In genomic region chr17:59840329-59840907, GRCh38 we compare ENCODE assay signal across 8 cellular contexts. TPM values are rescaled to one million over a fixed set of nuclear protein-coding genes. Genes with fewer than 3 reads are reported as not detected.
A peak's percentile ranks its signal among the peaks of the same experiment; 100 is the strongest.
DNase-seq lines count a peak whose midpoint lies in the region; ATAC-seq, FAIRE-seq and TF ChIP-seq lines count a peak whose summit lies in the region.

No MANE protein-coding gene starts in this region.

- FAIRE-seq in K562 (lab: Jason Lieb, UNC): no peak

- CTCF ChIA-PET in IMR-90 (lab: Yijun Ruan, JAX): interaction anchor here (1.0 kb wide), 1 partner anchor 19 kb away, joined by 3 read pairs; no protein-coding TSS in a partner anchor
- CTCF ChIA-PET in K562 (lab: Yijun Ruan, JAX; ENCODE audit: low intra/inter-chr PET ratio): interaction anchor here (1.1 kb wide), 1 partner anchor 86 kb away, joined by 3 read pairs; no protein-coding TSS in a partner anchor

- H3K9me1 ChIP-seq in IMR-90 (ENCODE audit: insufficient read depth, low read length) (peaks cover under 1% of the 10 kb centered on the region; the same call in 1 of the 2 replicates), K562 (ENCODE audit: control insufficient read depth, insufficient read depth, low read length) (no peaks in the 10 kb centered on the region)

- TF ChIP-seq CTCF in IMR-90 (conservative IDR thresholded peaks at IDR 0.05; ENCODE audit: low read depth, low read length) (no peak), K562 (IDR thresholded peaks at IDR 0.05 in 2 of 3, conservative IDR thresholded peaks at IDR 0.05 in 1 of 3; ENCODE audit: insufficient read depth in 2 of 3, low read depth in 1 of 3, low read length in 3 of 3) (no peak)

- no peak for TF ChIP-seq EP300 in K562 (IDR thresholded peaks at IDR 0.05; ENCODE audit: low read length)

- intact Hi-C loops in IMR-90 (cut with micrococcal nuclease) (loop anchor here (5.0 kb wide), 1 partner anchor 133 kb away; the partner anchor contains the start of genes PTRH2 and VMP1), K562 (cut with micrococcal nuclease) (no loop called here)

- no peak overlapping the region for H2AFZ ChIP-seq in IMR-90 (replicated peaks; ENCODE audit: low read length, poor library complexity)
- no peak overlapping the region for H2AFZ ChIP-seq in K562 (ENCODE audit: low read depth, low read length)

- no CpG with 5 or more reads among the region's 3 CpGs for WGBS in IMR-90 (ENCODE audit: extremely low coverage in 2 of 2, insufficient read length in 1 of 2), 2 experiments
- WGBS in K562 (ENCODE audit: insufficient coverage, low coverage, missing lambda C conversion rate): 0% methylated on average over 3 of the region's 3 CpGs

- H3K27me3 ChIP-seq in BLaER1 (no peaks in the 10 kb centered on the region), IMR-90 (ENCODE audit: control insufficient read depth, insufficient read depth, low read length) (no peaks in the 10 kb centered on the region), K562 (ENCODE audit: control insufficient read depth in 2 of 2, insufficient read depth in 2 of 2, low read length in 2 of 2) (no peaks in the 10 kb centered on the region)

- H4K20me1 ChIP-seq in BLaER1 (no peaks in the 10 kb centered on the region), IMR-90 (ENCODE audit: insufficient read depth, low read length) (peaks cover 41% of the 10 kb centered on the region; the same call in 1 of the 2 replicates), K562 (replicated peaks; ENCODE audit: control insufficient read depth, insufficient read depth, low read length) (peaks cover 10% of the 10 kb centered on the region; the same call in 1 of the 2 replicates)

- H2AK9ac ChIP-seq in IMR-90 (replicated peaks; ENCODE audit: low read depth, low read length, poor library complexity): no peak overlapping the region

- H3K56ac ChIP-seq in IMR-90 (ENCODE audit: extremely low read depth, insufficient read depth, low read length): peak overlapping the region; percentile 100

- peaks cover 2% of the 10 kb centered on the region for H3K36me3 Mint-ChIP-seq in memory B cell

- H4K8ac ChIP-seq in IMR-90 (ENCODE audit: low read depth in 2 of 2, low read length in 2 of 2): peak overlapping the region; percentile 88 to 97

- H4K91ac ChIP-seq in IMR-90 (ENCODE audit: insufficient read depth, low read depth, low read length): peak overlapping the region; percentile 49; the same call in 1 of the 2 replicates

- dilution Hi-C loops in IMR-90 (cut with HindIII; ENCODE audit: low sequenced_read_pairs, unreplicated experiment): no loop called here

- no peak overlapping the region for H2AK5ac ChIP-seq in IMR-90 (ENCODE audit: low read depth, low read length)

- TF ChIP-seq POLR2A in IMR-90 (IDR thresholded peaks at IDR 0.05; ENCODE audit: low read depth, low read length) (no peak; the same call in 1 of the 2 replicates), K562 (conservative IDR thresholded peaks at IDR 0.05) (no peak)

- ATAC-seq in IMR-90 (ENCODE audit: low read depth): no peak
- ATAC-seq in K562: no peak
- ATAC-seq in memory B cell (ENCODE audit: low read depth): no peak

- H3K23ac ChIP-seq in IMR-90 (ENCODE audit: low read depth, low read length): peak overlapping the region; percentile 61

- in situ Hi-C loops in IMR-90 (cut with MboI; ENCODE audit: low sequenced_read_pairs): no loop called here
- in situ Hi-C loops in K562 (cut with MboI): no loop called here

- no peak overlapping the region for H2BK20ac ChIP-seq in IMR-90 (ENCODE audit: low read depth, low read length)

- H3K4me2 ChIP-seq in BLaER1 (peak overlapping the region; percentile 81; the same call in 1 of the 2 replicates), IMR-90 (ENCODE audit: low read depth, low read length) (peak overlapping the region; percentile 85), K562 (ENCODE audit: insufficient read depth, low read length) (peak overlapping the region; percentile 97)

- no peaks in the 10 kb centered on the region for H3K27me3 Mint-ChIP-seq in memory B cell

- H3K18ac ChIP-seq in IMR-90 (ENCODE audit: low read depth, low read length): peak overlapping the region; percentile 90

- TF ChIP-seq RAD21 in IMR-90 (IDR thresholded peaks at IDR 0.05; ENCODE audit: low read length) (no peak), K562 (CRISPR knock-in tag; conservative IDR thresholded peaks at IDR 0.05 in 1 of 2, IDR thresholded peaks at IDR 0.05 in 1 of 2) (no peak)

- H3K27ac ChIP-seq in BLaER1: no peak overlapping the region
- H3K27ac ChIP-seq in IMR-90 (ENCODE audit: insufficient read depth, low read length): peak overlapping the region; percentile 98
- H3K27ac ChIP-seq in K562 (ENCODE audit: extremely low read depth, low read depth, low read length): peak overlapping the region; percentile 99

- peak overlapping the region; percentile 100 for H3K14ac ChIP-seq in IMR-90 (replicated peaks; ENCODE audit: low read depth, low read length)

- H3K36me3 ChIP-seq in BLaER1 (peaks cover 33% of the 10 kb centered on the region), IMR-90 (ENCODE audit: control insufficient read depth, insufficient read depth, low read length) (peaks cover 33% of the 10 kb centered on the region), K562 (ENCODE audit: control insufficient read depth, insufficient read depth, low read length) (peaks cover 41% of the 10 kb centered on the region)

- H3K4me3 ChIP-seq in BLaER1 (no peak overlapping the region), IMR-90 (ENCODE audit: insufficient read depth, low read depth, low read length) (peak overlapping the region; percentile 83), K562 (peak overlapping the region; percentile 96)

- peak overlapping the region; percentile 96 for H2BK5ac ChIP-seq in IMR-90 (ENCODE audit: low read depth, low read length, poor library complexity, severe bottlenecking)

- H3K79me2 ChIP-seq in K562 (ENCODE audit: control insufficient read depth, insufficient read depth, low read length): peaks cover 55% of the 10 kb centered on the region

- peaks cover 4% of the 10 kb centered on the region in 2 experiments; a peak in 2 of 4 replicates for H3K79me1 ChIP-seq in IMR-90 (ENCODE audit: low read depth in 1 of 2, low read length in 2 of 2)

- H3K9ac ChIP-seq in BLaER1 (no peak overlapping the region), IMR-90 (ENCODE audit: low read depth, low read length) (peak overlapping the region; percentile 100), K562 (ENCODE audit: insufficient read depth in 1 of 2, low read depth in 2 of 2, low read length in 2 of 2) (peak overlapping the region; percentile 80 to 98)

- peak overlapping the region; percentile 80 for H3K4me3 Mint-ChIP-seq in memory B cell

- peak overlapping the region; percentile 17 for H3K4ac ChIP-seq in IMR-90 (ENCODE audit: low read depth, low read length)

- peak overlapping the region; percentile 87 for H4K5ac ChIP-seq in IMR-90 (ENCODE audit: low read depth, low read length)

- BruUV-seq in IMR-90 (replicated peaks; lab: Mats Ljungman, UMichigan) (no TSS peak), K562 (replicated peaks; lab: Mats Ljungman, UMichigan) (no TSS peak)

- no peak overlapping the region for H2BK120ac ChIP-seq in IMR-90 (ENCODE audit: low read depth, low read length)

- H2BK15ac ChIP-seq in IMR-90 (ENCODE audit: low read depth, low read length): no peak overlapping the region

- DNase-seq in IMR-90 (no peak), K562 (ENCODE audit: extremely low read depth in 1 of 4, low spot score in 3 of 4) (no peak), memory B cell (ENCODE audit: low spot score in 2 of 2) (no peak), NCI-H2171 treated with DMSO at 0.1 percent for 48 hours (lab: John Stamatoyannopoulos, UW) (no peak), T1000 (lab: John Stamatoyannopoulos, UW) (no peak), NCI-H2171 (lab: John Stamatoyannopoulos, UW) (no peak), A172 (ENCODE audit: low spot score) (no peak)

- peaks cover 44% of the 10 kb centered on the region for H3K4me1 Mint-ChIP-seq in memory B cell

- H3K4me1 ChIP-seq in BLaER1: peaks cover 44% of the 10 kb centered on the region
- H3K4me1 ChIP-seq in IMR-90 (ENCODE audit: control insufficient read depth, insufficient read depth, low read length): peaks cover 4% of the 10 kb centered on the region; the same call in 1 of the 2 replicates
- H3K4me1 ChIP-seq in K562 (replicated peaks in 1 of 2; ENCODE audit: control insufficient read depth in 2 of 2, insufficient read depth in 2 of 2, low read length in 2 of 2): peaks cover 11 to 41% of the 10 kb centered on the region in 2 experiments

- POLR2A ChIA-PET in IMR-90 (lab: Charles Lee; ENCODE audit: unreplicated experiment) (interaction anchor here (0.7 to 5.4 kb wide), 8 partner anchors 9 to 92 kb away, joined by 3 to 87 read pairs (median 5); no protein-coding TSS in a partner anchor), K562 (lab: Yijun Ruan, JAX) (interaction anchor here (0.6 to 8.2 kb wide), 11 partner anchors 12 to 410 kb away, joined by 3 to 87 read pairs (median 4); no protein-coding TSS in a partner anchor)

- no peaks in the 10 kb centered on the region for H3K9me3 ChIP-seq in BLaER1
- H3K9me3 ChIP-seq in IMR-90 (ENCODE audit: control insufficient read depth, insufficient read depth, low read length): no peaks in the 10 kb centered on the region
- no peaks in the 10 kb centered on the region for H3K9me3 ChIP-seq in K562 (replicated peaks; ENCODE audit: control insufficient read depth, insufficient read depth, low read depth, low read length)

- H3K27ac Mint-ChIP-seq in memory B cell: peak overlapping the region; percentile 96

- no peaks in the 10 kb centered on the region for H3K9me3 Mint-ChIP-seq in memory B cell

RNA-seq across cellular contexts. Expression of gene TUBD1, which starts 52.3 kb away (rescaled TPM):
- total RNA-seq in IMR-90 (2012; rRNA removed): 4.4 and 4.7 TPM in 2 replicates
- 2.2 TPM in 2 replicates for polyA plus RNA-seq in IMR-90 (2012; rRNA removed)
- 0.58 and 1.1 TPM in 2 replicates for polyA plus RNA-seq in IMR-90 (2012; cell fraction: cytosol; rRNA removed)
- 0.90 and 3.7 TPM in 2 replicates for polyA plus RNA-seq in IMR-90 (2012; cell fraction: nucleus; rRNA removed; ENCODE audit: low replicate concordance)
- total RNA-seq in K562 (2011; cell fraction: chromatin; rRNA removed; ENCODE audit: low replicate concordance): 62.4 and 83.7 TPM in 2 replicates
- total RNA-seq in K562 (2011; cell fraction: nucleolus; rRNA removed): 24.5 and 26.2 TPM in 2 replicates
- total RNA-seq in K562 (2011; cell fraction: nucleoplasm; rRNA removed): 38.4 and 38.8 TPM in 2 replicates
- total RNA-seq in K562 (2014; rRNA removed): 11.3 and 13.4 TPM in 2 replicates
- total RNA-seq in K562 (2014; rRNA removed; fragmentation: Illumina TruSeq; extraction: Trizol): 18.0 and 23.0 TPM in 2 replicates
- 16.6 and 17.9 TPM in 2 replicates for total RNA-seq in K562 (2015; rRNA removed; fragmentation: Illumina TruSeq; extraction: Trizol)
- total RNA-seq in K562 (2021): 13.8 TPM in 2 replicates
- polyA plus RNA-seq in K562 (2011; rRNA removed): 26.7 and 35.3 TPM in 2 replicates
- 10.1 and 19.4 TPM in 2 replicates for polyA plus RNA-seq in K562 (2011; cell fraction: cytosol; rRNA removed)
- 6.5 and 7.7 TPM in 2 replicates for polyA plus RNA-seq in K562 (2011; cell fraction: nucleus; rRNA removed)
- 11.2 and 18.4 TPM in 2 replicates for polyA plus RNA-seq in K562 (2012)
- polyA plus RNA-seq in K562 (2014; fragmentation: Illumina TruSeq; extraction: Trizol): 18.7 and 20.7 TPM in 2 replicates
- polyA plus RNA-seq in K562 (2014; fragmentation: Nextera tagmentation; extraction: Ambion mirVana): 10 to 100 TPM; 10.8 to 15.7 TPM
- 19.5 and 19.6 TPM in 2 replicates for polyA plus RNA-seq in K562 (2014; rRNA removed)
- polyA minus RNA-seq in K562 (2011; rRNA and poly(A)+ RNA removed): 50.5 and 53.5 TPM in 2 replicates
- 10.6 and 18.5 TPM in 2 replicates for polyA minus RNA-seq in K562 (2011; cell fraction: cytosol; rRNA and poly(A)+ RNA removed)
- 8.2 and 19.2 TPM in 2 replicates for polyA minus RNA-seq in K562 (2011; cell fraction: nucleus; rRNA and poly(A)+ RNA removed)
- 9.9 and 19.2 TPM in 2 replicates for total RNA-seq in A172 (2014; rRNA removed; shearing (Covaris generic))

RNA-seq across cellular contexts. Expression of gene RPS6KB1, which starts 52.5 kb away (rescaled TPM):
- total RNA-seq in IMR-90 (2012; rRNA removed) (18.9 and 20.3 TPM in 2 replicates), K562 (2014; rRNA removed) (36.3 and 60.7 TPM in 2 replicates), K562 (2014; rRNA removed; fragmentation: Illumina TruSeq; extraction: Trizol) (38.5 and 43.6 TPM in 2 replicates), K562 (2015; rRNA removed; fragmentation: Illumina TruSeq; extraction: Trizol) (32.7 and 33.2 TPM in 2 replicates), K562 (2021) (35.9 and 37.9 TPM in 2 replicates)
- polyA plus RNA-seq in IMR-90 (2012; rRNA removed) (9.7 and 11.7 TPM in 2 replicates), K562 (2011; rRNA removed) (28.2 and 35.1 TPM in 2 replicates), K562 (2014; fragmentation: Illumina TruSeq; extraction: Trizol) (29.6 and 35.4 TPM in 2 replicates), K562 (2014; fragmentation: Nextera tagmentation; extraction: Ambion mirVana) (1 to 10 TPM; 8.8 to 9.2 TPM), K562 (2014; rRNA removed) (29.2 and 45.8 TPM in 2 replicates)
- 1.5 and 1.8 TPM in 2 replicates for polyA plus RNA-seq in IMR-90 (2012; cell fraction: cytosol; rRNA removed)
- 1.9 and 12.3 TPM in 2 replicates for polyA plus RNA-seq in IMR-90 (2012; cell fraction: nucleus; rRNA removed; ENCODE audit: low replicate concordance)
- total RNA-seq in K562 (2011; cell fraction: chromatin; rRNA removed; ENCODE audit: low replicate concordance): 72.9 and 169 TPM in 2 replicates
- 37.4 and 47.0 TPM in 2 replicates for total RNA-seq in K562 (2011; cell fraction: nucleolus; rRNA removed)
- total RNA-seq in K562 (2011; cell fraction: nucleoplasm; rRNA removed): 91.2 and 172 TPM in 2 replicates
- 7.6 and 8.9 TPM in 2 replicates for polyA plus RNA-seq in K562 (2011; cell fraction: cytosol; rRNA removed)
- 26.5 and 40.9 TPM in 2 replicates for polyA plus RNA-seq in K562 (2011; cell fraction: nucleus; rRNA removed)
- 16.6 and 20.3 TPM in 2 replicates for polyA plus RNA-seq in K562 (2012)
- polyA minus RNA-seq in K562 (2011; rRNA and poly(A)+ RNA removed): 40.3 and 48.2 TPM in 2 replicates
- polyA minus RNA-seq in K562 (2011; cell fraction: cytosol; rRNA and poly(A)+ RNA removed): 14.9 and 22.2 TPM in 2 replicates
- polyA minus RNA-seq in K562 (2011; cell fraction: nucleus; rRNA and poly(A)+ RNA removed): 27.1 and 40.0 TPM in 2 replicates
- total RNA-seq in A172 (2014; rRNA removed; shearing (Covaris generic)): 29.1 and 32.7 TPM in 2 replicates
